ENCODE assay signal across 8 cellular contexts in genomic region chr6:24126586-24127192, GRCh38. TPM values are rescaled to one million over a fixed set of nuclear protein-coding genes. Genes with fewer than 3 reads are reported as not detected.
A peak's percentile ranks its signal among the peaks of the same experiment; 100 is the strongest.
DNase-seq lines count a peak whose midpoint lies in the region; ATAC-seq and TF ChIP-seq lines count a peak whose summit lies in the region.

No MANE protein-coding gene starts in this region.

- no peak for TF ChIP-seq CTCF in foreskin keratinocyte (conservative IDR thresholded peaks at IDR 0.05)

- no peaks in the 10 kb centered on the region for H3K9me3 ChIP-seq in HUES6 (ENCODE audit: control insufficient read depth, insufficient read depth, low read depth, low read length)

- no peak overlapping the region for H3K9ac ChIP-seq in HUES6 (ENCODE audit: low read length)

- H3K27me3 ChIP-seq in HUES6 (ENCODE audit: control insufficient read depth, insufficient read depth, low read length) = peaks cover 24% of the 10 kb centered on the region; the same call in 1 of the 2 replicates
- no peaks in the 10 kb centered on the region for H3K27me3 ChIP-seq in foreskin keratinocyte

- ATAC-seq in foreskin keratinocyte (peak; percentile 76), GM18858 (IDR thresholded peaks at IDR 0.05; ENCODE audit: unreplicated experiment) (no peak)

- peak overlapping the region; percentile 76 for H3K4me3 ChIP-seq in HUES6 (ENCODE audit: low read depth, low read length)

- peak; percentile 15 for DNase-seq in stimulated activated CD4-positive, alpha-beta T cell treated with anti-CD3 and anti-CD28 coated beads, Interleukin-15, amount 100 ng/mL, for 24 hours
- DNase-seq in stimulated activated CD4-positive, alpha-beta T cell treated with anti-CD3 and anti-CD28 coated beads, Interleukin-12 subunit alpha, Interleukin-12 subunit beta, amount 100 ng/mL, for 4 hours = no peak
- DNase-seq in UCSD-AML1 (lab: John Stamatoyannopoulos, UW; ENCODE audit: unreplicated experiment) = peak; percentile 19
- peak; percentile 14 to 42 for DNase-seq in foreskin keratinocyte
- DNase-seq in retina = peak; percentile 72
- DNase-seq in activated gamma-delta T cell treated with Interleukin-2 at 50 U/mL for 16 hours = no peak

- H3K27ac ChIP-seq in HUES6 (ENCODE audit: low read depth, low read length) (no peak overlapping the region), foreskin keratinocyte (no peak overlapping the region)

- H3K4me1 ChIP-seq in HUES6 (ENCODE audit: control insufficient read depth, insufficient read depth, low read length) (peaks cover 6% of the 10 kb centered on the region; the same call in 1 of the 2 replicates), foreskin keratinocyte (no peaks in the 10 kb centered on the region)

- no peaks in the 10 kb centered on the region for H3K36me3 ChIP-seq in HUES6 (ENCODE audit: control insufficient read depth, insufficient read depth, low read length)

RNA-seq across cellular contexts. Expression of gene NRSN1, which starts 0.7 kb away (rescaled TPM):
- total RNA-seq in foreskin keratinocyte = not detected in 2 replicates
- polyA plus RNA-seq in foreskin keratinocyte = not detected in 2 replicates

Comparison
In these comparisons a context has a peak if more than half of its experiments do, and no peak if none do; other contexts are left out.
1. DNase-seq: peak in stimulated activated CD4-positive, alpha-beta T cell treated with anti-CD3 and anti-CD28 coated beads, Interleukin-15, amount 100 ng/mL, for 24 hours (single experiment), UCSD-AML1 (single experiment), foreskin keratinocyte (2 of 2) and retina (single experiment); none in stimulated activated CD4-positive, alpha-beta T cell treated with anti-CD3 and anti-CD28 coated beads, Interleukin-12 subunit alpha, Interleukin-12 subunit beta, amount 100 ng/mL, for 4 hours (single experiment) and activated gamma-delta T cell treated with Interleukin-2 at 50 U/mL for 16 hours (single experiment).